Comparison of ENCODE assay signal across 8 cellular contexts in the genomic region with DNA sequence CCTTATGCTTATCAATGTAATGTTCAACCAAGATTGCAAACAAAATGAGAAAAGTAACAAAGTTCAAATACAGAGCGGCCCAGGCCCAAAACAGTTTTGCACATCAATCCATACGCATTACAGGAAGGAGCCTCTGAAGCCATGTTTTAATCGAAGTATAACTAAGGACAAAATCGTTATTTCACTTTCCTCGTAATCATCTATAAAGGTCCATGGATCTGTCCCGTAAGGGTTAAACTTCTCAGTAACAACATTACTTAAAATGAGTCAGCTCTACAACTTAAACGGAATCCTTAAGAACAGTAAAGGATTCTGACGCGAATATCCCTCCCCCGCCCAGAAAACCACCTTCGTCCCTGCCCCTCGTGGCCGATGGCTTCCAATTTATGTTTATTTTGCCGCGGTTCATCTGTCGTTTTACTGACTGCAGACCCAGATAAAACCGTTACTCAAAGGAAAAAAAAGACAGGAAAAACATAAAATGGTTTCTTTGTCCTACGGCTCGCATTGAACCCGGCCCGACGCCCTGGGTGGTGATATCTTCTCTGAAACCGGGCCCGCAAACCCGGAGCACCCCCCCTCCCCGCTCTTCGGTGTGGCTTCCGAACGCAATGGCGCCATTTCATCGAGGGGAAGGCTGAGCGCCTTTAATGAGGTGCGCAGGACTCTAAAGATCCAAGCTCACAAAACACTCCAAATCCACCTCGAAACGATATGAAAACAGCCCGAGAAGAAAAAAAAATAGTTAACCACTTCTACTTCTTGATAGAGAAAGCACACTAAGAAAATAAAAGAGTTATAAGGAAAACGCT. TPM values are rescaled to one million over a fixed set of nuclear protein-coding genes. Genes with fewer than 3 reads are reported as not detected.
A peak's percentile ranks its signal among the peaks of the same experiment; 100 is the strongest.
DNase-seq lines count a peak whose midpoint lies in the region; ATAC-seq and TF ChIP-seq lines count a peak whose summit lies in the region.

No MANE protein-coding gene starts in this region.

- TF ChIP-seq EP300 in upper lobe of left lung (IDR thresholded peaks at IDR 0.05): no peak

- H3K27me3 Mint-ChIP-seq in activated naive CD4-positive, alpha-beta T cell treated with anti-CD3 and anti-CD28 coated beads, Interleukin-2, amount 50 U/mL, for 24 hours: no peaks in the 10 kb centered on the region

- DNase-seq in SHP77 (lab: John Stamatoyannopoulos, UW): peak; percentile 39 to 62
- no peak for DNase-seq in SHP77 treated with DMSO at 0.1 percent for 48 hours (lab: John Stamatoyannopoulos, UW)
- DNase-seq in RWPE2 (ENCODE audit: low spot score): no peak
- peak in 1 of 2 donors; percentile 58 for DNase-seq in cardiac muscle cell (ENCODE audit: low read depth in 1 of 2, low spot score in 1 of 2)
- peak; percentile 86 for DNase-seq in pons (ENCODE audit: low spot score)
- peak; percentile 73 to 74 for DNase-seq in upper lobe of left lung

- H3K36me3 ChIP-seq in RWPE2 (ENCODE audit: low read depth): peaks cover 78% of the 10 kb centered on the region
- H3K36me3 ChIP-seq in cardiac muscle cell: peaks cover 26% of the 10 kb centered on the region
- H3K36me3 ChIP-seq in upper lobe of left lung: peaks cover 17 to 43% (median 24%) of the 10 kb centered on the region in 4 donors

- H3K27ac ChIP-seq in RWPE2 (ENCODE audit: poor library complexity, severe bottlenecking) (peak overlapping the region; percentile 90), cardiac muscle cell (peak overlapping the region; percentile 99), upper lobe of left lung (peak overlapping the region; percentile 99 to 100 (median 100))

- peaks cover 48% of the 10 kb centered on the region for H3K36me3 Mint-ChIP-seq in activated naive CD4-positive, alpha-beta T cell treated with anti-CD3 and anti-CD28 coated beads, Interleukin-2, amount 50 U/mL, for 24 hours

- H3K9me3 Mint-ChIP-seq in activated naive CD4-positive, alpha-beta T cell treated with anti-CD3 and anti-CD28 coated beads, Interleukin-2, amount 50 U/mL, for 24 hours: no peaks in the 10 kb centered on the region

- peak in 1 of 4 donors; percentile 18 for TF ChIP-seq POLR2A in upper lobe of left lung (IDR thresholded peaks at IDR 0.05)

- TF ChIP-seq CTCF in RWPE2 (IDR thresholded peaks at IDR 0.05; ENCODE audit: poor library complexity, severe bottlenecking): no peak
- TF ChIP-seq CTCF in cardiac muscle cell (IDR thresholded peaks at IDR 0.05; ENCODE audit: low read depth, low read length): no peak
- TF ChIP-seq CTCF in upper lobe of left lung (IDR thresholded peaks at IDR 0.05): no peak

- H3K27me3 ChIP-seq in RWPE2 (ENCODE audit: insufficient read depth, poor library complexity, severe bottlenecking) (no peaks in the 10 kb centered on the region), cardiac muscle cell (no peaks in the 10 kb centered on the region), upper lobe of left lung (no peaks in the 10 kb centered on the region)

- H3K9me3 ChIP-seq in RWPE2 (ENCODE audit: severe bottlenecking): no peaks in the 10 kb centered on the region
- no peaks in the 10 kb centered on the region for H3K9me3 ChIP-seq in cardiac muscle cell (ENCODE audit: low read depth)
- no peaks in the 10 kb centered on the region for H3K9me3 ChIP-seq in upper lobe of left lung

- H3K4me3 Mint-ChIP-seq in activated naive CD4-positive, alpha-beta T cell treated with anti-CD3 and anti-CD28 coated beads, Interleukin-2, amount 50 U/mL, for 24 hours: peak overlapping the region; percentile 100

- H3K4me1 ChIP-seq in RWPE2 (ENCODE audit: insufficient read depth, poor library complexity, severe bottlenecking) (peaks cover 33% of the 10 kb centered on the region), cardiac muscle cell (ENCODE audit: low read depth) (peaks cover 23% of the 10 kb centered on the region), upper lobe of left lung (peaks cover 46 to 58% (median 54%) of the 10 kb centered on the region in 4 donors)

- 0% methylated on average over 37 of the region's 37 CpGs for WGBS in upper lobe of left lung, 2 donors

- ATAC-seq in RWPE2 (ENCODE audit: low read depth) (no peak), upper lobe of left lung (ENCODE audit: low FRiP score in 2 of 2) (peak in 1 of 2 donors; percentile 49), HG02840 (IDR thresholded peaks at IDR 0.05; ENCODE audit: low FRiP score, unreplicated experiment) (no peak)

- H3K4me1 Mint-ChIP-seq in activated naive CD4-positive, alpha-beta T cell treated with anti-CD3 and anti-CD28 coated beads, Interleukin-2, amount 50 U/mL, for 24 hours: peaks cover 44% of the 10 kb centered on the region

- H3K27ac Mint-ChIP-seq in activated naive CD4-positive, alpha-beta T cell treated with anti-CD3 and anti-CD28 coated beads, Interleukin-2, amount 50 U/mL, for 24 hours: peak overlapping the region; percentile 100

- peak overlapping the region; percentile 97 for H3K4me3 ChIP-seq in RWPE2 (ENCODE audit: severe bottlenecking)
- H3K4me3 ChIP-seq in cardiac muscle cell: peak overlapping the region; percentile 96
- H3K4me3 ChIP-seq in upper lobe of left lung: peak overlapping the region; percentile 85 to 95 (median 90)

RNA-seq across cellular contexts. Expression of a gene that starts 1.0 kb away (rescaled TPM):
- 247 and 450 TPM in 2 replicates for total RNA-seq in cardiac muscle cell
- 880 and 1,016 TPM in 2 replicates for polyA plus RNA-seq in cardiac muscle cell
- total RNA-seq in upper lobe of left lung: 100 to 1,000 TPM; 192 to 416 (median 314) TPM

RNA-seq across cellular contexts. Expression of a gene that starts 2.0 kb away (rescaled TPM):
- total RNA-seq in cardiac muscle cell (188 and 223 TPM in 2 replicates), upper lobe of left lung (100 to 1,000 TPM in 2 of 6 donors, 10 to 100 TPM in 4; 59.0 to 116 (median 89.8) TPM)
- 213 and 266 TPM in 2 replicates for polyA plus RNA-seq in cardiac muscle cell

RNA-seq across cellular contexts. Expression of a gene that starts 47.5 kb away (rescaled TPM):
- total RNA-seq in cardiac muscle cell (2.1 TPM in 2 replicates), upper lobe of left lung (10 to 100 TPM in 1 of 6 donors, 1 to 10 TPM in 5; 5.5 to 13.8 (median 7.0) TPM)
- polyA plus RNA-seq in cardiac muscle cell: 2.1 and 3.8 TPM in 2 replicates

Comparison
In these comparisons a context has a peak if more than half of its experiments do, and no peak if none do; other contexts are left out.
1. DNase-seq: peak in SHP77 (2 of 2), pons (single experiment) and upper lobe of left lung (2 of 2); none in SHP77 treated with DMSO at 0.1 percent for 48 hours (single experiment) and RWPE2 (single experiment).
2. Peak in every context shown above with its lines, with median percentiles within 50 percentile points of each other: H3K27ac ChIP-seq and H3K4me3 ChIP-seq.